Comparison of ENCODE assay signal across 35 cellular contexts in the genomic region with DNA sequence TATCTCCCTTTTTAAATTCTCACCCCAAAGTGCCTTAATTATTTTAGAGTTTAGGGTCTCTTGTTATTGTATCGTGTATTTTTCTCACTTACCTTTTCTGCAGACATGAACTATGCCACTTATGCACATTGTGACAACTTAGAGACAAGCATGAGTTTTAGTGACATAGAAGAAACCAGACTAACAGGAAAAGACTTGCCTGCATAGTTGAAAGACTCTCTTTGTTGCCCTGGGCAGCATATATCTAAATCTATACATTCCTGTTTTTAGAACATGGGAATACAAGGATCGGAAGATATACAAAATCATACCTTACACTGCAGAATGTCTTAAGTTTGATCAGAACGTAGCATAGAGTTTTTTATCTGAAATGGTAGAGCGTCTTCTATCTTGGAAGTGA. TPM values are rescaled to one million over a fixed set of nuclear protein-coding genes. Genes with fewer than 3 reads are reported as not detected.
DNase-seq lines count a peak whose midpoint lies in the region; ATAC-seq and TF ChIP-seq lines count a peak whose summit lies in the region.
"Had no signal": no experiment of that assay in that cellular context is flagged by ENCODE, and none has a peak within 500 bp of the region (broad histone marks: within the 10 kb centered on the region; RNA-seq: fewer than 3 reads in every experiment).

No MANE protein-coding gene starts in this region.

- H3K4ac ChIP-seq in trophoblast cell (ENCODE audit: low read depth, low read length), result no peak overlapping the region

- no peaks in the 10 kb centered on the region for H3K27me3 ChIP-seq in trophoblast cell (ENCODE audit: insufficient read depth, low read length)
- H3K27me3 ChIP-seq: BE2C; BLaER1; BLaER1 treated with 17β-estradiol and CSF1 and Interleukin-3, amounts not matched to agents 10 nM and 100 nM had no signal

- peaks cover 0 to 2% of the 10 kb centered on the region in 2 experiments for H3K4me1 ChIP-seq in trophoblast cell (ENCODE audit: control insufficient read depth in 1 of 2, insufficient read depth in 2 of 2, low read length in 2 of 2)
- H3K4me1 ChIP-seq: A549, BE2C had no signal

- H3K4me3 ChIP-seq in trophoblast cell (ENCODE audit: low read depth, low read length), result no peak overlapping the region
- H3K4me3 ChIP-seq: A549; BLaER1; BLaER1 treated with 17β-estradiol and CSF1 and Interleukin-3, amounts not matched to agents 10 nM and 100 nM had no signal

- ATAC-seq in HG03196 (IDR thresholded peaks at IDR 0.05; ENCODE audit: unreplicated experiment) (no peak), GM21825 (IDR thresholded peaks at IDR 0.05; ENCODE audit: unreplicated experiment) (no peak)
- ATAC-seq in activated T-helper 17 cell treated with anti-CD3 and anti-CD28 coated beads, Interleukin-2, amount 50 U/mL, for 72 hours (replicated peaks), result no peak
- ATAC-seq: A549; CD8-positive, alpha-beta T cell had no signal

- H3K79me1 ChIP-seq in trophoblast cell (ENCODE audit: low read length), result no peaks in the 10 kb centered on the region

- no peak overlapping the region for H4K91ac ChIP-seq in trophoblast cell (ENCODE audit: low read depth, low read length)

- no peak overlapping the region for H3K23ac ChIP-seq in trophoblast cell (ENCODE audit: low read length)

- no peaks in the 10 kb centered on the region for H3K79me2 ChIP-seq in trophoblast cell (ENCODE audit: control insufficient read depth, insufficient read depth, low read length, poor library complexity)

- no CpG with 5 or more reads among the region's 4 CpGs for WGBS in trophoblast cell (ENCODE audit: extremely low coverage, insufficient coverage, insufficient read length)

- H4K12ac ChIP-seq in trophoblast cell (ENCODE audit: low read depth, low read length), result no peak overlapping the region

- no peak overlapping the region for H3K18ac ChIP-seq in trophoblast cell (ENCODE audit: low read length)

- H3K9me3 ChIP-seq in trophoblast cell (ENCODE audit: insufficient read depth, low read depth, low read length), result peaks cover 3% of the 10 kb centered on the region
- H3K9me3 ChIP-seq: A549; BE2C; BLaER1; BLaER1 treated with 17β-estradiol and CSF1 and Interleukin-3, amounts not matched to agents 10 nM and 100 nM; Caco-2 had no signal

- H3K4me3 Mint-ChIP-seq in mesothelial cell of epicardium (no peak overlapping the region), type B pancreatic cell (peak overlapping the region; percentile 32)
- H3K4me3 Mint-ChIP-seq in activated T-helper 17 cell treated with anti-CD3 and anti-CD28 coated beads, Interleukin-2, amount 50 U/mL, for 72 hours, result no peak overlapping the region
- H3K4me3 Mint-ChIP-seq: B cell; CD14-positive monocyte; CD4-positive, alpha-beta memory T cell; CD4-positive, alpha-beta T cell; CD4-positive, CD25-positive, alpha-beta regulatory T cell; CD8-positive, alpha-beta memory T cell; CD8-positive, alpha-beta T cell had no signal

- no peak overlapping the region for H2BK5ac ChIP-seq in trophoblast cell (ENCODE audit: low read depth, low read length, poor library complexity)

- H3K36me3 Mint-ChIP-seq in mesothelial cell of epicardium (no peaks in the 10 kb centered on the region), type B pancreatic cell (peaks cover 4% of the 10 kb centered on the region)
- H3K36me3 Mint-ChIP-seq in activated T-helper 17 cell treated with anti-CD3 and anti-CD28 coated beads, Interleukin-2, amount 50 U/mL, for 72 hours (ENCODE audit: low read depth), result no peaks in the 10 kb centered on the region
- H3K36me3 Mint-ChIP-seq: CD14-positive monocyte; CD4-positive, CD25-positive, alpha-beta regulatory T cell; CD8-positive, alpha-beta T cell had no signal

- H2BK12ac ChIP-seq in trophoblast cell (ENCODE audit: low read length), result no peak overlapping the region

- H3K9me3 Mint-ChIP-seq in mesothelial cell of epicardium, result peaks cover 4% of the 10 kb centered on the region
- peaks cover 4% of the 10 kb centered on the region for H3K9me3 Mint-ChIP-seq in type B pancreatic cell
- peaks cover 4% of the 10 kb centered on the region for H3K9me3 Mint-ChIP-seq in activated T-helper 17 cell treated with anti-CD3 and anti-CD28 coated beads, Interleukin-2, amount 50 U/mL, for 72 hours

- DNase-seq in SIG-M5 treated with dmso at 0.1 percent for 504 hours (lab: John Stamatoyannopoulos, UW; ENCODE audit: unreplicated experiment) (peak; percentile 12), SIG-M5 (lab: John Stamatoyannopoulos, UW) (no peak), mesothelial cell of epicardium (ENCODE audit: low spot score in 2 of 2, unreplicated experiment in 2 of 2) (no peak), trophoblast cell (peak; percentile 30 to 85), type B pancreatic cell (ENCODE audit: extremely low spot score, unreplicated experiment) (no peak)
- DNase-seq: 8988T; ACHN; AML-193; BE2C; C1 segment of cervical spinal cord; Caco-2; Calu3; CD4-positive, alpha-beta memory T cell; CD4-positive, alpha-beta T cell; CD4-positive, CD25-positive, alpha-beta regulatory T cell; CD8-positive, alpha-beta memory T cell; CD8-positive, alpha-beta T cell; COR-L47; DMS 273 treated with DMSO at 0.1 percent for 48 hours; DMS153; DMS53; DMS79; DMS79 treated with DMSO at 0.1 percent for 48 hours; DND-41; EL had no signal

- no peak overlapping the region for H2AFZ ChIP-seq in trophoblast cell (ENCODE audit: insufficient read depth, low read length, poor library complexity)

- H3K36me3 ChIP-seq in trophoblast cell (ENCODE audit: control insufficient read depth in 1 of 2, insufficient read depth in 2 of 2, low read length in 2 of 2), result no peaks in the 10 kb centered on the region
- H3K36me3 ChIP-seq: BE2C; BLaER1; BLaER1 treated with 17β-estradiol and CSF1 and Interleukin-3, amounts not matched to agents 10 nM and 100 nM had no signal

- H3K27me3 Mint-ChIP-seq in mesothelial cell of epicardium (ENCODE audit: low read depth), result no peaks in the 10 kb centered on the region
- no peaks in the 10 kb centered on the region for H3K27me3 Mint-ChIP-seq in type B pancreatic cell
- H3K27me3 Mint-ChIP-seq in activated T-helper 17 cell treated with anti-CD3 and anti-CD28 coated beads, Interleukin-2, amount 50 U/mL, for 72 hours, result no peaks in the 10 kb centered on the region
- H3K27me3 Mint-ChIP-seq: B cell; CD4-positive, alpha-beta memory T cell; CD4-positive, alpha-beta T cell; CD8-positive, alpha-beta memory T cell had no signal

- no peak overlapping the region for H3K27ac ChIP-seq in trophoblast cell (ENCODE audit: low read depth, low read length)
- H3K27ac ChIP-seq: 22Rv1; A549; BLaER1; BLaER1 treated with 17β-estradiol and CSF1 and Interleukin-3, amounts not matched to agents 10 nM and 100 nM; C4-2B had no signal

- no peak overlapping the region for H3K14ac ChIP-seq in trophoblast cell (ENCODE audit: low read length)

- H2AK5ac ChIP-seq in trophoblast cell (ENCODE audit: low read length), result no peak overlapping the region

- H3K4me1 Mint-ChIP-seq in mesothelial cell of epicardium (peaks cover 12% of the 10 kb centered on the region), type B pancreatic cell (ENCODE audit: unreplicated experiment) (peaks cover 5% of the 10 kb centered on the region)
- H3K4me1 Mint-ChIP-seq in activated T-helper 17 cell treated with anti-CD3 and anti-CD28 coated beads, Interleukin-2, amount 50 U/mL, for 72 hours, result no peaks in the 10 kb centered on the region
- H3K4me1 Mint-ChIP-seq: B cell; CD4-positive, CD25-positive, alpha-beta regulatory T cell; CD8-positive, alpha-beta memory T cell had no signal

- peak overlapping the region; percentile 39 for H3K27ac Mint-ChIP-seq in mesothelial cell of epicardium
- H3K27ac Mint-ChIP-seq in type B pancreatic cell, result peak overlapping the region; percentile 7
- H3K27ac Mint-ChIP-seq in activated T-helper 17 cell treated with anti-CD3 and anti-CD28 coated beads, Interleukin-2, amount 50 U/mL, for 72 hours, result no peak overlapping the region
- H3K27ac Mint-ChIP-seq: B cell; CD14-positive monocyte; CD4-positive, alpha-beta memory T cell; CD4-positive, alpha-beta T cell; CD4-positive, CD25-positive, alpha-beta regulatory T cell; CD8-positive, alpha-beta memory T cell; CD8-positive, alpha-beta T cell had no signal

- no peak overlapping the region for H2BK120ac ChIP-seq in trophoblast cell (ENCODE audit: insufficient read depth, low read length, poor library complexity)

- no peak overlapping the region for H3K9ac ChIP-seq in trophoblast cell (ENCODE audit: low read length)
- H3K9ac ChIP-seq: BLaER1; BLaER1 treated with 17β-estradiol and CSF1 and Interleukin-3, amounts not matched to agents 10 nM and 100 nM had no signal

- H3K4me2 ChIP-seq in trophoblast cell (ENCODE audit: low read length), result no peak overlapping the region
- H3K4me2 ChIP-seq: A549; BLaER1; BLaER1 treated with 17β-estradiol and CSF1 and Interleukin-3, amounts not matched to agents 10 nM and 100 nM had no signal

- H4K8ac ChIP-seq in trophoblast cell (ENCODE audit: low read depth, low read length), result no peak overlapping the region

- TF ChIP-seq CTCF in mesothelial cell of epicardium (IDR thresholded peaks at IDR 0.05; ENCODE audit: unreplicated experiment) (no peak), type B pancreatic cell (conservative IDR thresholded peaks at IDR 0.05) (no peak)

RNA-seq across cellular contexts. Expression of a gene that starts 45.1 kb away (rescaled TPM):
- total RNA-seq in mesothelial cell of epicardium (92.5 to 93.0 TPM (median 92.7 TPM) in 3 replicates), type B pancreatic cell (ENCODE audit: low replicate concordance) (76.5 and 77.7 TPM in 2 replicates)
- 38.9 and 39.8 TPM in 2 replicates for polyA plus RNA-seq in trophoblast cell (2013)
- total RNA-seq in activated T-helper 17 cell treated with anti-CD3 and anti-CD28 coated beads, Interleukin-2, amount 50 U/mL, for 72 hours, result 10 to 100 TPM; 46.7 to 70.7 TPM

Comparison
In these comparisons a context has a peak if more than half of its experiments do, and no peak if none do; other contexts are left out.
1. DNase-seq: peak in SIG-M5 treated with dmso at 0.1 percent for 504 hours (single experiment) and trophoblast cell (2 of 2); none in SIG-M5 (single experiment), mesothelial cell of epicardium (0 of 2) and type B pancreatic cell (single experiment).